1 cellular context compared by ENCODE assay signal in the genomic region with DNA sequence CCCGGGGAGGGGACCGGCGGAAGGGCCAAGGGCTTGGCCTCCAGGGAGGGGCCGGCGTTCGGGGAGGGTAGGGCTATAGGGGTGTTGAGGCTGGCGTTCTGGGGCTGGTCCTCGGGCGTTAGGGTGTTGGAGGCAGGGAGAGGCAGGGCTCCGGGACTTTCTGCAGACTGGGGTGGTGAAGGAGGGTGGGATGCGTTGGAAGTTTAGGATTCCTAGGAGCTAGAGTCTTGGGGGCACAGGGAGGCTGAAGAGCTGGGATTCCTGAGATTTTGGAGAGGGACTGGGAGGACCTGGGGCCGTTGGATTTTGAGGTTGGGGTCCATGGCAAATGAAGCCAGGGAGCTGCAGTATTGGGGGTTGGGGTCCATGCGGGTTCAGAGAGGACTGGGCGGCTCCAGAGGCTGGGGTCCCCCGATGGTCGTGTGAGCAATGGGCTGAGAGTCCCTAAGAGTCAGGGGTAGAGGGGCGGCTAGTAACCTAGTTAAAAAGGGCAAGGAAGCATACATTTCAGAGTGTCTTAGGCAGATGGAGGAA.
TF ChIP-seq lines count a peak whose summit lies in the region.

No MANE protein-coding gene starts in this region.

TF ChIP-seq in K562, 482 proteins besides CTCF, POLR2A, EP300 and RAD21 (continued from another document):
- TF ChIP-seq, protein P1, sequence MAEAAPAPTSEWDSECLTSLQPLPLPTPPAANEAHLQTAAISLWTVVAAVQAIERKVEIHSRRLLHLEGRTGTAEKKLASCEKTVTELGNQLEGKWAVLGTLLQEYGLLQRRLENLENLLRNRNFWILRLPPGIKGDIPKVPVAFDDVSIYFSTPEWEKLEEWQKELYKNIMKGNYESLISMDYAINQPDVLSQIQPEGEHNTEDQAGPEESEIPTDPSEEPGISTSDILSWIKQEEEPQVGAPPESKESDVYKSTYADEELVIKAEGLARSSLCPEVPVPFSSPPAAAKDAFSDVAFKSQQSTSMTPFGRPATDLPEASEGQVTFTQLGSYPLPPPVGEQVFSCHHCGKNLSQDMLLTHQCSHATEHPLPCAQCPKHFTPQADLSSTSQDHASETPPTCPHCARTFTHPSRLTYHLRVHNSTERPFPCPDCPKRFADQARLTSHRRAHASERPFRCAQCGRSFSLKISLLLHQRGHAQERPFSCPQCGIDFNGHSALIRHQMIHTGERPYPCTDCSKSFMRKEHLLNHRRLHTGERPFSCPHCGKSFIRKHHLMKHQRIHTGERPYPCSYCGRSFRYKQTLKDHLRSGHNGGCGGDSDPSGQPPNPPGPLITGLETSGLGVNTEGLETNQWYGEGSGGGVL (CRISPR knock-in tag; IDR thresholded peaks at IDR 0.05): no peak
- TF ChIP-seq BDP1 (IDR thresholded peaks at IDR 0.05; ENCODE audit: insufficient read depth, insufficient read length) (no peak), ZNF436 (CRISPR knock-in tag; IDR thresholded peaks at IDR 0.05) (no peak)
- TF ChIP-seq, protein P2, sequence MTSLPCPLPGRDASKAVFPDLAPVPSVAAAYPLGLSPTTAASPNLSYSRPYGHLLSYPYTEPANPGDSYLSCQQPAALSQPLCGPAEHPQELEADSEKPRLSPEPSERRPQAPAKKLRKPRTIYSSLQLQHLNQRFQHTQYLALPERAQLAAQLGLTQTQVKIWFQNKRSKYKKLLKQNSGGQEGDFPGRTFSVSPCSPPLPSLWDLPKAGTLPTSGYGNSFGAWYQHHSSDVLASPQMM (CRISPR knock-in tag; IDR thresholded peaks at IDR 0.05): no peak
- TF ChIP-seq, protein P3, sequence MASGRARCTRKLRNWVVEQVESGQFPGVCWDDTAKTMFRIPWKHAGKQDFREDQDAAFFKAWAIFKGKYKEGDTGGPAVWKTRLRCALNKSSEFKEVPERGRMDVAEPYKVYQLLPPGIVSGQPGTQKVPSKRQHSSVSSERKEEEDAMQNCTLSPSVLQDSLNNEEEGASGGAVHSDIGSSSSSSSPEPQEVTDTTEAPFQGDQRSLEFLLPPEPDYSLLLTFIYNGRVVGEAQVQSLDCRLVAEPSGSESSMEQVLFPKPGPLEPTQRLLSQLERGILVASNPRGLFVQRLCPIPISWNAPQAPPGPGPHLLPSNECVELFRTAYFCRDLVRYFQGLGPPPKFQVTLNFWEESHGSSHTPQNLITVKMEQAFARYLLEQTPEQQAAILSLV (tag; IDR thresholded peaks at IDR 0.05): no peak
